13 cellular contexts compared by ENCODE assay signal in the genomic region with DNA sequence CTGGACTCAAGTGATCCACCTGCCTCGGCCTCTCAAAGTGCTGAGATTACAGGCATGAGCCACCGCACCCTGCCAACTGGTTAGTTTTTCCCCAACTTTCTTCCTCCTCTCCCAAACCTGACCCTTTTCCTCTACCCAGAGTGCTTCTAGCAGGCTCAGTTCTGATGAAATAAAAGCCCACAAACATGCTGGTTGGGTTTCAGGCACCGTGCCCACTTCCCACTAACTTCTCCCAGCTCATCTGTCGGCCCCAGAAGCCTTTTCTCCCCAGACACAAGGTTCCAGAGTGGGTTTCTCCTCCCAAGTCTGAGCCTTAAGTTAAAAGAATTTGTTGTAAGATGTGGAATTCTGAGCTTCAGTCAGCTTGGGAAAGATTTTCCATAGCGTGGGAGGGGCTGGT. TPM values are rescaled to one million over a fixed set of nuclear protein-coding genes. Genes with fewer than 3 reads are reported as not detected.
DNase-seq lines count a peak whose midpoint lies in the region; ATAC-seq and TF ChIP-seq lines count a peak whose summit lies in the region.
"Had no signal": no experiment of that assay in that cellular context is flagged by ENCODE, and none has a peak within 500 bp of the region (broad histone marks: within the 10 kb centered on the region; RNA-seq: fewer than 3 reads in every experiment).

No MANE protein-coding gene starts in this region.

- H3K27ac ChIP-seq in lower lobe of right lung: peak overlapping the region; percentile 73
- H3K27ac ChIP-seq in upper lobe of right lung: peak overlapping the region; percentile 75

- no peaks in the 10 kb centered on the region for H3K36me3 ChIP-seq in Loucy (ENCODE audit: insufficient read depth, low read length)
- H3K36me3 ChIP-seq in lower lobe of right lung: no peaks in the 10 kb centered on the region
- H3K36me3 ChIP-seq in upper lobe of right lung: no peaks in the 10 kb centered on the region

- H3K9ac ChIP-seq in Loucy (ENCODE audit: low read depth, low read length, poor library complexity, severe bottlenecking): peak overlapping the region; percentile 59

- peaks cover 45% of the 10 kb centered on the region for H3K4me1 ChIP-seq in Loucy (ENCODE audit: insufficient read depth, low read length, poor library complexity, severe bottlenecking)
- H3K4me1 ChIP-seq in lower lobe of right lung: peaks cover 66% of the 10 kb centered on the region
- H3K4me1 ChIP-seq in upper lobe of right lung: peaks cover 49% of the 10 kb centered on the region

- no peaks in the 10 kb centered on the region for H3F3A ChIP-seq in Loucy (ENCODE audit: low read depth)

- no peaks in the 10 kb centered on the region for H3K79me2 ChIP-seq in Loucy (ENCODE audit: insufficient read depth, low read length)

- H3K4me2 ChIP-seq in Loucy (ENCODE audit: low read depth, low read length, poor library complexity, severe bottlenecking): no peak overlapping the region

- H4K20me1 ChIP-seq in Loucy (ENCODE audit: insufficient read depth, low read length, poor library complexity, severe bottlenecking): no peaks in the 10 kb centered on the region

- intact Hi-C loops in lower lobe of right lung (cut with DNase I): no loop called here
- intact Hi-C loops in upper lobe of right lung (cut with DNase I): no loop called here

- DNase-seq in cardiac fibroblast (ENCODE audit: low read depth in 2 of 2) (peak; percentile 33 to 66), lower lobe of right lung (no peak), upper lobe of right lung (no peak), HUDEP-2 (lab: John Stamatoyannopoulos, UW; ENCODE audit: unreplicated experiment in 76 of 76) (no peak), amygdala (lab: John Stamatoyannopoulos, UW) (no peak), DMS153 treated with DMSO at 0.1 percent for 48 hours (lab: John Stamatoyannopoulos, UW; ENCODE audit: unreplicated experiment) (no peak)
- DNase-seq: activated CD4-positive, alpha-beta T cell treated with anti-CD3 and anti-CD28 coated beads, Interleukin-2, amount 50 U/mL, for 48 hours; activated effector memory CD4-positive, alpha-beta T cell treated with Interleukin-2 at 50 U/mL for 16 hours; NCI-H510A treated with DMSO at 0.1 percent for 48 hours; stimulated activated naive B cell treated with anti-CD40 and anti-IgM and Interleukin-4, amounts not matched to agents 10 μg/mL and 1 μg/mL and 100 μg/mL, for 72 hours had no signal

- TF ChIP-seq CTCF in Loucy (conservative IDR thresholded peaks at IDR 0.05; ENCODE audit: low read length) (no peak), cardiac fibroblast (IDR thresholded peaks at IDR 0.05; ENCODE audit: low read depth, low read length) (no peak), lower lobe of right lung (IDR thresholded peaks at IDR 0.05) (no peak), upper lobe of right lung (IDR thresholded peaks at IDR 0.05) (no peak)

- no peak overlapping the region for H2AFZ ChIP-seq in Loucy (ENCODE audit: low read length)

- no peaks in the 10 kb centered on the region for H3K9me2 ChIP-seq in Loucy (replicated peaks; ENCODE audit: low read depth, low read length)

- peaks cover 7% of the 10 kb centered on the region; the same call in 1 of the 2 replicates for H3K9me3 ChIP-seq in Loucy (ENCODE audit: insufficient read depth, low read depth, low read length)
- H3K9me3 ChIP-seq in lower lobe of right lung: no peaks in the 10 kb centered on the region
- H3K9me3 ChIP-seq in upper lobe of right lung: no peaks in the 10 kb centered on the region

- H3K4me3 ChIP-seq in Loucy (ENCODE audit: low read length, poor library complexity, severe bottlenecking) (no peak overlapping the region), cardiac fibroblast (replicated peaks in 1 of 2; ENCODE audit: low read depth in 2 of 2, low read length in 2 of 2) (no peak overlapping the region), lower lobe of right lung (no peak overlapping the region), upper lobe of right lung (no peak overlapping the region)

- ATAC-seq in lower lobe of right lung: no peak
- no peak for ATAC-seq in upper lobe of right lung
- ATAC-seq: HepG2 had no signal

- H3K27me3 ChIP-seq in Loucy (ENCODE audit: insufficient read depth, low read length, poor library complexity, severe bottlenecking) (no peaks in the 10 kb centered on the region), lower lobe of right lung (ENCODE audit: low read depth) (no peaks in the 10 kb centered on the region), upper lobe of right lung (no peaks in the 10 kb centered on the region)

RNA-seq across cellular contexts. Expression of gene SCN4A, which starts 11.5 kb away (rescaled TPM):
- total RNA-seq in lower lobe of right lung (0.18 TPM), upper lobe of right lung (not detected)

RNA-seq across cellular contexts. Expression of gene PRR29, which starts 13.9 kb away (rescaled TPM):
- total RNA-seq in lower lobe of right lung (11.3 TPM), upper lobe of right lung (0.43 TPM)
- total RNA-seq: esophagus mucosa had no signal

RNA-seq across cellular contexts. Expression of gene ICAM2, which starts 36.2 kb away (rescaled TPM):
- total RNA-seq in lower lobe of right lung: 69.2 TPM
- total RNA-seq in upper lobe of right lung: 70.5 TPM

RNA-seq across cellular contexts. Expression of gene CD79B, which starts 52.1 kb away (rescaled TPM):
- 4.7 TPM for total RNA-seq in lower lobe of right lung
- 4.7 TPM for total RNA-seq in upper lobe of right lung
- total RNA-seq: HepG2 had no signal

Comparison
In these comparisons a context has a peak if more than half of its experiments do, and no peak if none do; other contexts are left out.
1. DNase-seq: peak in cardiac fibroblast (2 of 2); none in lower lobe of right lung (single experiment), upper lobe of right lung (single experiment), HUDEP-2 (0 of 76), amygdala (0 of 56) and DMS153 treated with DMSO at 0.1 percent for 48 hours (single experiment).